In genomic region chr19:45133661-45134060, GRCh38 we compare ENCODE assay signal across 16 cellular contexts. TPM values are rescaled to one million over a fixed set of nuclear protein-coding genes. Genes with fewer than 3 reads are reported as not detected.
DNase-seq lines count a peak whose midpoint lies in the region; ATAC-seq, FAIRE-seq and TF ChIP-seq lines count a peak whose summit lies in the region.
"Had no signal": no experiment of that assay in that cellular context is flagged by ENCODE, and none has a peak within 500 bp of the region (broad histone marks: within the 10 kb centered on the region; RNA-seq: fewer than 3 reads in every experiment).

No MANE protein-coding gene starts in this region.

- H3K27ac Mint-ChIP-seq in activated B cell treated with CpG ODN at 0.5 μM for 24 hours (peak overlapping the region; percentile 88), immature natural killer cell (peak overlapping the region in 5 of 6 donors; percentile 7 to 88 (median 45))

- intact Hi-C loops in activated B cell treated with CpG ODN at 0.5 μM for 24 hours (cut with micrococcal nuclease): no loop called here

- no peak for TF ChIP-seq CTCF in activated B cell treated with CpG ODN at 0.5 μM for 24 hours (IDR thresholded peaks at IDR 0.05)

- H3K4me3 Mint-ChIP-seq in activated B cell treated with CpG ODN at 0.5 μM for 24 hours: no peak overlapping the region
- no peak overlapping the region for H3K4me3 Mint-ChIP-seq in immature natural killer cell
- H3K4me3 Mint-ChIP-seq: CD14-positive monocyte had no signal

- ATAC-seq in activated B cell treated with CpG ODN at 0.5 μM for 24 hours (ENCODE audit: low read depth) (no peak), HG03378 (IDR thresholded peaks at IDR 0.05; ENCODE audit: unreplicated experiment) (no peak), HG03457 (IDR thresholded peaks at IDR 0.05; ENCODE audit: unreplicated experiment) (no peak)

- H3K27me3 Mint-ChIP-seq in activated B cell treated with CpG ODN at 0.5 μM for 24 hours (no peaks in the 10 kb centered on the region), immature natural killer cell (ENCODE audit: low read depth in 3 of 3) (peaks cover 0 to 4% (median 0%) of the 10 kb centered on the region in 3 donors)

- H3K36me3 Mint-ChIP-seq in activated B cell treated with CpG ODN at 0.5 μM for 24 hours (ENCODE audit: low read depth) (peaks cover 3% of the 10 kb centered on the region), immature natural killer cell (no peaks in the 10 kb centered on the region)

- DNase-seq in GM19239 (ENCODE audit: insufficient read length, low spot score): no peak
- no peak for DNase-seq in activated B cell treated with CpG ODN at 0.5 μM for 24 hours
- no peak for DNase-seq in immature natural killer cell
- DNase-seq in NCI-H1092 treated with DMSO at 0.1 percent for 48 hours (lab: John Stamatoyannopoulos, UW): no peak
- DNase-seq in NCI-H526 treated with DMSO at 0.1 percent for 48 hours (lab: John Stamatoyannopoulos, UW): no peak
- DNase-seq: DND-41, GF-D8, GOT3, NCI-H2029, NCI-H2171 treated with DMSO at 0.1 percent for 48 hours, NCI-H510A, SIG-M5 had no signal

- CTCF ChIA-PET in activated B cell treated with CpG ODN at 0.5 μM for 24 hours (lab: Charles Lee): no interaction called here

- H3K4me1 Mint-ChIP-seq in activated B cell treated with CpG ODN at 0.5 μM for 24 hours (peaks cover 53% of the 10 kb centered on the region), immature natural killer cell (peaks cover 15 to 18% of the 10 kb centered on the region in 2 donors)

- POLR2A ChIA-PET in activated B cell treated with CpG ODN at 0.5 μM for 24 hours (lab: Charles Lee): no interaction called here

- H3K9me3 Mint-ChIP-seq in activated B cell treated with CpG ODN at 0.5 μM for 24 hours (no peaks in the 10 kb centered on the region), immature natural killer cell (no peaks in the 10 kb centered on the region)
- H3K9me3 Mint-ChIP-seq: CD14-positive monocyte had no signal

- FAIRE-seq in GM19239 (lab: Jason Lieb, UNC): peak; percentile 51
- FAIRE-seq: RCC 7860 had no signal

RNA-seq across cellular contexts. Expression of gene NKPD1, which starts 27.1 kb away (rescaled TPM):
- total RNA-seq in activated B cell treated with CpG ODN at 0.5 μM for 24 hours: 0.11 and 0.12 TPM in 2 replicates
- polyA plus RNA-seq in immature natural killer cell: under 1 TPM in 2 of 3 donors, not detected in 1; 0.18 to 0.43 TPM
- polyA plus RNA-seq: CD14-positive monocyte had no signal

RNA-seq across cellular contexts. Expression of gene PPP1R37, which starts 40.7 kb away (rescaled TPM):
- total RNA-seq in activated B cell treated with CpG ODN at 0.5 μM for 24 hours: 18.8 and 27.2 TPM in 2 replicates
- polyA plus RNA-seq in immature natural killer cell: 1 to 10 TPM in 1 of 3 donors, under 1 TPM in 1, not detected in 1; 0.37 to 1.1 TPM

RNA-seq across cellular contexts. Expression of gene TRAPPC6A, which starts 44.4 kb away (rescaled TPM):
- total RNA-seq in activated B cell treated with CpG ODN at 0.5 μM for 24 hours: 51.8 and 56.0 TPM in 2 replicates
- polyA plus RNA-seq in immature natural killer cell: 100 to 1,000 TPM; 132 to 193 (median 166) TPM

RNA-seq across cellular contexts. Expression of gene BLOC1S3, which starts 44.9 kb away (rescaled TPM):
- total RNA-seq in activated B cell treated with CpG ODN at 0.5 μM for 24 hours: 15.6 and 16.5 TPM in 2 replicates
- 10 to 100 TPM in 1 of 3 donors, 1 to 10 TPM in 2; 2.9 to 22.4 (median 8.5) TPM for polyA plus RNA-seq in immature natural killer cell

RNA-seq across cellular contexts. Expression of gene GEMIN7, which starts 54.6 kb away (rescaled TPM):
- 37.0 and 38.7 TPM in 2 replicates for total RNA-seq in activated B cell treated with CpG ODN at 0.5 μM for 24 hours
- polyA plus RNA-seq in immature natural killer cell: 100 to 1,000 TPM; 120 to 130 (median 123) TPM
